In the genomic region with DNA sequence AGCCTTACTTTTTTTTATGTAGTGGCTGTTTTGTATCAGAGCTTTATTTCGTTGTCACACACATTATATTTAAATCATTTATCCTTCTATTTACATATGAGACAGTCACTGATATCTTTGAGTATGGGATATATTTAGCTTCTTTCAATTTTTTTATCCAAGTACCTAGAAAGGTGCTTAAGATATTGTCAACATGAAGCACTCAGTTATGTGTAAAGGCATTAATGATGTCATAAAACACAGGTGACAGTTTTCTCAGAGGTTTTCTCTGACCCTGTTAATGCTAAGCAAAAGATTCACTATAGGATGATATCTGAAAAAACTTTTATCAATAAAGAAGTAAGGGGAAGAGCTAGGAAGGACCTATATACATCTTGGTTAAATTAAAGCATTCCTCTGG, we compare ENCODE assay signal across 40 cellular contexts. TPM values are rescaled to one million over a fixed set of nuclear protein-coding genes. Genes with fewer than 3 reads are reported as not detected.
"Had no signal": no experiment of that assay in that cellular context is flagged by ENCODE, and none has a peak within 500 bp of the region (broad histone marks: within the 10 kb centered on the region; RNA-seq: fewer than 3 reads in every experiment).

No MANE protein-coding gene starts in this region.

- FAIRE-seq: astrocyte, bronchial epithelial cell had no signal

- H3K4me1 Mint-ChIP-seq: activated naive CD4-positive, alpha-beta T cell treated with anti-CD3 and anti-CD28 coated beads, Interleukin-2, amount 10 ng/mL, durations not matched to agents 7 days and 5 days; activated naive CD4-positive, alpha-beta T cell treated with anti-CD3 and anti-CD28 coated beads, Interleukin-2, amount 50 U/mL, for 24 hours; activated naive CD8-positive, alpha-beta T cell treated with anti-CD3 and anti-CD28 coated beads for 36 hours; activated naive CD8-positive, alpha-beta T cell treated with anti-CD3 and anti-CD28 coated beads, Interleukin-2, amount 10 ng/mL, durations not matched to agents 7 days and 5 days; activated naive CD8-positive, alpha-beta T cell treated with anti-CD3 and anti-CD28 coated beads, Interleukin-2, amount 50 U/mL, for 24 hours; activated T-helper 17 cell treated with anti-CD3 and anti-CD28 coated beads, Interleukin-2, amount 50 U/mL, for 72 hours; central memory CD8-positive, alpha-beta T cell had no signal

- H3K27me3 ChIP-seq: adrenal gland, ascending aorta, body of pancreas, brain microvascular endothelial cell, breast epithelium, cardiac muscle cell had no signal

- H3K4me3 ChIP-seq: adrenal gland, ascending aorta, body of pancreas, breast epithelium, cardiac muscle cell had no signal

- H3K9me3 Mint-ChIP-seq: activated naive CD4-positive, alpha-beta T cell treated with anti-CD3 and anti-CD28 coated beads for 36 hours; activated naive CD4-positive, alpha-beta T cell treated with anti-CD3 and anti-CD28 coated beads, Interleukin-2, amount 10 ng/mL, durations not matched to agents 7 days and 5 days; activated naive CD4-positive, alpha-beta T cell treated with anti-CD3 and anti-CD28 coated beads, Interleukin-2, amount 50 U/mL, for 24 hours; activated naive CD4-positive, alpha-beta T cell treated with anti-CD3 and anti-CD28 coated beads, Interleukin-2, amount 50 U/mL, for 72 hours; activated naive CD8-positive, alpha-beta T cell treated with anti-CD3 and anti-CD28 coated beads for 36 hours; activated naive CD8-positive, alpha-beta T cell treated with anti-CD3 and anti-CD28 coated beads, Interleukin-2, amount 10 ng/mL, durations not matched to agents 7 days and 5 days; activated naive CD8-positive, alpha-beta T cell treated with anti-CD3 and anti-CD28 coated beads, Interleukin-2, amount 50 U/mL, for 24 hours; activated T-cell treated with anti-CD3 and anti-CD28 coated beads, Interleukin-2, amount 50 U/mL, for 24 hours; activated T-cell treated with anti-CD3 and anti-CD28 coated beads, Interleukin-2, amount 50 U/mL, for 4 hours; activated T-cell treated with anti-CD3 and anti-CD28 coated beads, Interleukin-2, amount 50 U/mL, for 72 hours; activated T-helper 1 cell treated with anti-CD3 and anti-CD28 coated beads, Interleukin-12 subunit alpha, Interleukin-12 subunit beta, Interleukin-2, Interleukin-4 antibody, amounts not matched to agents 30 ng/mL and 10 ng/mL and 1 ng/mL, durations not matched to agents 14 hours and 24 hours and 36 hours; activated T-helper 17 cell treated with anti-CD3 and anti-CD28 coated beads, Interleukin-2, amount 50 U/mL, for 72 hours; activated T-helper 2 cell treated with anti-CD3 and anti-CD28 coated beads, Interferon-gamma antibody, Interleukin-2, Interleukin-4, amounts not matched to agents 10 μg/mL and 5 μg/mL and 100 μg/mL, durations not matched to agents 14 hours and 24 hours and 36 hours; brain; central memory CD8-positive, alpha-beta T cell had no signal

- ATAC-seq: activated naive CD4-positive, alpha-beta T cell treated with anti-CD3 and anti-CD28 coated beads, Interleukin-2, amount 50 U/mL, for 72 hours; activated naive CD8-positive, alpha-beta T cell treated with anti-CD3 and anti-CD28 coated beads, Interleukin-2, amount 50 U/mL, for 24 hours; activated T-cell treated with anti-CD3 and anti-CD28 coated beads, Interleukin-2, amount 50 U/mL, for 4 hours; activated T-cell treated with anti-CD3 and anti-CD28 coated beads, Interleukin-2, amount 50 U/mL, for 72 hours; activated T-helper 17 cell treated with anti-CD3 and anti-CD28 coated beads, Interleukin-2, amount 50 U/mL, for 72 hours; body of pancreas had no signal

- H3K27ac ChIP-seq: adrenal gland, ascending aorta, body of pancreas, brain microvascular endothelial cell, breast epithelium, cardiac muscle cell had no signal

- H3K36me3 Mint-ChIP-seq: activated naive CD4-positive, alpha-beta T cell treated with anti-CD3 and anti-CD28 coated beads, Interleukin-2, amount 10 ng/mL, durations not matched to agents 7 days and 5 days; activated naive CD4-positive, alpha-beta T cell treated with anti-CD3 and anti-CD28 coated beads, Interleukin-2, amount 50 U/mL, for 24 hours; activated naive CD4-positive, alpha-beta T cell treated with anti-CD3 and anti-CD28 coated beads, Interleukin-2, amount 50 U/mL, for 72 hours; activated naive CD8-positive, alpha-beta T cell; activated naive CD8-positive, alpha-beta T cell treated with anti-CD3 and anti-CD28 coated beads for 36 hours; activated naive CD8-positive, alpha-beta T cell treated with anti-CD3 and anti-CD28 coated beads, Interleukin-2, amount 10 ng/mL, durations not matched to agents 7 days and 5 days; brain had no signal

- H3K27me3 Mint-ChIP-seq: activated naive CD4-positive, alpha-beta T cell treated with anti-CD3 and anti-CD28 coated beads, Interleukin-2, amount 10 ng/mL, durations not matched to agents 7 days and 5 days; activated naive CD8-positive, alpha-beta T cell treated with anti-CD3 and anti-CD28 coated beads, Interleukin-2, amount 50 U/mL, for 24 hours; brain; central memory CD8-positive, alpha-beta T cell had no signal

- H3K36me3 ChIP-seq: adrenal gland, ascending aorta, brain microvascular endothelial cell, breast epithelium, cardiac muscle cell had no signal

- H3K9me3 ChIP-seq: adrenal gland, ascending aorta, body of pancreas, breast epithelium had no signal

- DNase-seq: activated effector memory CD4-positive, alpha-beta T cell treated with Interleukin-2 at 50 U/mL for 16 hours; activated gamma-delta T cell; activated gamma-delta T cell treated with Interleukin-2 at 50 U/mL for 16 hours; activated naive CD4-positive, alpha-beta T cell; activated naive CD4-positive, alpha-beta T cell treated with anti-CD3 and anti-CD28 coated beads for 36 hours; activated naive CD4-positive, alpha-beta T cell treated with anti-CD3 and anti-CD28 coated beads, Interleukin-2, amount 10 ng/mL, durations not matched to agents 7 days and 5 days; activated naive CD4-positive, alpha-beta T cell treated with anti-CD3 and anti-CD28 coated beads, Interleukin-2, amount 50 U/mL, for 16 hours; activated naive CD4-positive, alpha-beta T cell treated with Interleukin-2 at 50 U/mL for 16 hours; activated naive CD8-positive, alpha-beta T cell treated with anti-CD3 and anti-CD28 coated beads for 36 hours; activated naive CD8-positive, alpha-beta T cell treated with anti-CD3 and anti-CD28 coated beads, Interleukin-2, amount 10 ng/mL, durations not matched to agents 7 days and 5 days; activated naive CD8-positive, alpha-beta T cell treated with anti-CD3 and anti-CD28 coated beads, Interleukin-2, amount 50 U/mL, for 24 hours; activated T-cell treated with anti-CD3 and anti-CD28 coated beads, Interleukin-2, amount 50 U/mL, for 1 hour; activated T-cell treated with anti-CD3 and anti-CD28 coated beads, Interleukin-2, amount 50 U/mL, for 24 hours; activated T-cell treated with anti-CD3 and anti-CD28 coated beads, Interleukin-2, amount 50 U/mL, for 4 hours; activated T-cell treated with anti-CD3 and anti-CD28 coated beads, Interleukin-2, amount 50 U/mL, for 48 hours; activated T-cell treated with anti-CD3 and anti-CD28 coated beads, Interleukin-2, amount 50 U/mL, for 72 hours; adrenal gland; amniotic stem cell; amygdala; anterior cingulate cortex; aorta; body of pancreas; brain microvascular endothelial cell; caudate nucleus; central memory CD4-positive, alpha-beta T cell; cerebellar nuclear complex had no signal

- H3K27ac Mint-ChIP-seq: activated naive CD4-positive, alpha-beta T cell treated with anti-CD3 and anti-CD28 coated beads for 36 hours; activated naive CD4-positive, alpha-beta T cell treated with anti-CD3 and anti-CD28 coated beads, Interleukin-2, amount 10 ng/mL, durations not matched to agents 7 days and 5 days; activated naive CD4-positive, alpha-beta T cell treated with anti-CD3 and anti-CD28 coated beads, Interleukin-2, amount 50 U/mL, for 24 hours; activated naive CD4-positive, alpha-beta T cell treated with anti-CD3 and anti-CD28 coated beads, Interleukin-2, amount 50 U/mL, for 72 hours; activated naive CD8-positive, alpha-beta T cell; activated naive CD8-positive, alpha-beta T cell treated with anti-CD3 and anti-CD28 coated beads for 36 hours; activated naive CD8-positive, alpha-beta T cell treated with anti-CD3 and anti-CD28 coated beads, Interleukin-2, amount 10 ng/mL, durations not matched to agents 7 days and 5 days; activated naive CD8-positive, alpha-beta T cell treated with anti-CD3 and anti-CD28 coated beads, Interleukin-2, amount 50 U/mL, for 24 hours; activated T-cell treated with anti-CD3 and anti-CD28 coated beads, Interleukin-2, amount 50 U/mL, for 24 hours; activated T-cell treated with anti-CD3 and anti-CD28 coated beads, Interleukin-2, amount 50 U/mL, for 72 hours; activated T-helper 1 cell treated with anti-CD3 and anti-CD28 coated beads, Interleukin-12 subunit alpha, Interleukin-12 subunit beta, Interleukin-2, Interleukin-4 antibody, amounts not matched to agents 30 ng/mL and 10 ng/mL and 1 ng/mL, durations not matched to agents 14 hours and 24 hours and 36 hours; activated T-helper 17 cell treated with anti-CD3 and anti-CD28 coated beads, Interleukin-2, amount 50 U/mL, for 72 hours; activated T-helper 2 cell treated with anti-CD3 and anti-CD28 coated beads, Interferon-gamma antibody, Interleukin-2, Interleukin-4, amounts not matched to agents 10 μg/mL and 5 μg/mL and 100 μg/mL, durations not matched to agents 14 hours and 24 hours and 36 hours; brain had no signal

- H3K4me3 Mint-ChIP-seq: activated naive CD4-positive, alpha-beta T cell treated with anti-CD3 and anti-CD28 coated beads for 36 hours; activated naive CD4-positive, alpha-beta T cell treated with anti-CD3 and anti-CD28 coated beads, Interleukin-2, amount 10 ng/mL, durations not matched to agents 7 days and 5 days; activated naive CD4-positive, alpha-beta T cell treated with anti-CD3 and anti-CD28 coated beads, Interleukin-2, amount 50 U/mL, for 24 hours; activated naive CD8-positive, alpha-beta T cell; activated naive CD8-positive, alpha-beta T cell treated with anti-CD3 and anti-CD28 coated beads for 36 hours; activated naive CD8-positive, alpha-beta T cell treated with anti-CD3 and anti-CD28 coated beads, Interleukin-2, amount 10 ng/mL, durations not matched to agents 7 days and 5 days; activated naive CD8-positive, alpha-beta T cell treated with anti-CD3 and anti-CD28 coated beads, Interleukin-2, amount 50 U/mL, for 24 hours; activated T-cell treated with anti-CD3 and anti-CD28 coated beads, Interleukin-2, amount 50 U/mL, for 24 hours; activated T-cell treated with anti-CD3 and anti-CD28 coated beads, Interleukin-2, amount 50 U/mL, for 4 hours; activated T-cell treated with anti-CD3 and anti-CD28 coated beads, Interleukin-2, amount 50 U/mL, for 72 hours; activated T-helper 1 cell treated with anti-CD3 and anti-CD28 coated beads, Interleukin-12 subunit alpha, Interleukin-12 subunit beta, Interleukin-2, Interleukin-4 antibody, amounts not matched to agents 30 ng/mL and 10 ng/mL and 1 ng/mL, durations not matched to agents 14 hours and 24 hours and 36 hours; activated T-helper 17 cell treated with anti-CD3 and anti-CD28 coated beads, Interleukin-2, amount 50 U/mL, for 72 hours; brain; central memory CD8-positive, alpha-beta T cell had no signal

- H3K4me1 ChIP-seq: adrenal gland, ascending aorta, body of pancreas, breast epithelium had no signal

RNA-seq across cellular contexts. Expression of a gene that starts 23.2 kb away (rescaled TPM):
- total RNA-seq: activated naive CD4-positive, alpha-beta T cell treated with anti-CD3 and anti-CD28 coated beads for 36 hours; activated naive CD4-positive, alpha-beta T cell treated with anti-CD3 and anti-CD28 coated beads, Interleukin-2, amount 50 U/mL, for 72 hours; activated naive CD8-positive, alpha-beta T cell treated with anti-CD3 and anti-CD28 coated beads for 36 hours; activated naive CD8-positive, alpha-beta T cell treated with anti-CD3 and anti-CD28 coated beads, Interleukin-2, amount 10 ng/mL, durations not matched to agents 7 days and 5 days; activated T-cell treated with anti-CD3 and anti-CD28 coated beads, Interleukin-2, amount 50 U/mL, for 72 hours; activated T-helper 1 cell treated with anti-CD3 and anti-CD28 coated beads, Interleukin-12 subunit alpha, Interleukin-12 subunit beta, Interleukin-2, Interleukin-4 antibody, amounts not matched to agents 30 ng/mL and 10 ng/mL and 1 ng/mL, durations not matched to agents 14 hours and 24 hours and 36 hours; activated T-helper 17 cell treated with anti-CD3 and anti-CD28 coated beads, Interleukin-2, amount 50 U/mL, for 72 hours; activated T-helper 2 cell treated with anti-CD3 and anti-CD28 coated beads, Interferon-gamma antibody, Interleukin-2, Interleukin-4, amounts not matched to agents 10 μg/mL and 5 μg/mL and 100 μg/mL, durations not matched to agents 14 hours and 24 hours and 36 hours; chondrocyte had no signal
